29 cellular contexts compared by ENCODE assay signal in genomic region chr15:38312190-38312589, GRCh38.
"Had no signal": no experiment of that assay in that cellular context is flagged by ENCODE, and none has a peak within 500 bp of the region (broad histone marks: within the 10 kb centered on the region; RNA-seq: fewer than 3 reads in every experiment).

No MANE protein-coding gene starts in this region.

- H3K9me3 Mint-ChIP-seq: dendritic cell treated with granulocyte-macrophage colony-stimulating factor and Interleukin-4, amounts not matched to agents 40 ng/mL and 50 ng/mL, for 4 days; natural killer cell; stimulated activated naive CD8-positive, alpha-beta T cell treated with anti-CD3 and anti-CD28 coated beads, Interleukin-15, amount 100 ng/mL, for 72 hours had no signal

- ATAC-seq: heart right ventricle; left ventricle myocardium superior; lower lobe of right lung; natural killer cell; pancreas; sciatic nerve; stimulated activated naive CD8-positive, alpha-beta T cell treated with anti-CD3 and anti-CD28 coated beads, Interleukin-15, amount 100 ng/mL, for 72 hours; upper lobe of right lung had no signal

- H3K27ac ChIP-seq: colonic mucosa, esophagus squamous epithelium, heart right ventricle, lower lobe of right lung, neutrophil, pancreas, suprapubic skin, transverse colon, upper lobe of right lung, uterus had no signal

- H3K27me3 Mint-ChIP-seq: dendritic cell treated with granulocyte-macrophage colony-stimulating factor and Interleukin-4, amounts not matched to agents 40 ng/mL and 50 ng/mL, for 4 days had no signal

- H3K27me3 ChIP-seq: colonic mucosa, esophagus squamous epithelium, heart right ventricle, neutrophil, pancreas, suprapubic skin, transverse colon, upper lobe of right lung, uterus had no signal

- H3K36me3 ChIP-seq: colonic mucosa, lower lobe of right lung, neutrophil, pancreas, suprapubic skin, transverse colon, upper lobe of right lung, uterus had no signal

- H3K4me3 ChIP-seq: colonic mucosa, esophagus squamous epithelium, heart right ventricle, lower lobe of right lung, pancreas, smooth muscle cell, suprapubic skin, transverse colon, upper lobe of right lung, uterus had no signal

- FAIRE-seq: endometrium, keratinocyte, pancreas had no signal

- H3K27ac Mint-ChIP-seq: dendritic cell treated with granulocyte-macrophage colony-stimulating factor and Interleukin-4, amounts not matched to agents 40 ng/mL and 50 ng/mL, for 4 days; natural killer cell; stimulated activated naive CD8-positive, alpha-beta T cell treated with anti-CD3 and anti-CD28 coated beads, Interleukin-15, amount 100 ng/mL, for 72 hours had no signal

- H3K4me1 ChIP-seq: colonic mucosa, esophagus squamous epithelium, pancreas, suprapubic skin, upper lobe of right lung, uterus had no signal

- H3K4me3 Mint-ChIP-seq: dendritic cell treated with granulocyte-macrophage colony-stimulating factor and Interleukin-4, amounts not matched to agents 40 ng/mL and 50 ng/mL, for 4 days; natural killer cell; neural crest cell; stimulated activated naive CD8-positive, alpha-beta T cell treated with anti-CD3 and anti-CD28 coated beads, Interleukin-15, amount 100 ng/mL, for 72 hours had no signal

- H3K36me3 Mint-ChIP-seq: natural killer cell had no signal

- DNase-seq: colonic mucosa; effector memory CD4-positive, alpha-beta T cell; erythroblast; esophagus squamous epithelium; foreskin melanocyte; glutamatergic neuron; heart right ventricle; hippocampal formation; left ventricle myocardium superior; lower lobe of right lung; natural killer cell; pancreas; stimulated activated CD4-positive, alpha-beta T cell treated with anti-CD3 and anti-CD28 coated beads, Interleukin-12 subunit alpha, Interleukin-12 subunit beta, amount 100 ng/mL, for 4 hours; stimulated activated CD4-positive, alpha-beta T cell treated with anti-CD3 and anti-CD28 coated beads, Interleukin-1b, Interleukin-23, amount 100 ng/mL, for 48 hours; stimulated activated CD4-positive, alpha-beta T cell treated with anti-CD3 and anti-CD28 coated beads, Interleukin-4, amount 100 ng/mL, for 1 hour; stimulated activated CD8-positive, alpha-beta memory T cell treated with anti-CD3 and anti-CD28 coated beads, Interleukin-4, amount 100 ng/mL, for 48 hours; stimulated activated naive CD4-positive, alpha-beta T cell; stimulated activated naive CD8-positive, alpha-beta T cell treated with anti-CD3 and anti-CD28 coated beads, Interleukin-15, amount 100 ng/mL, for 72 hours; transverse colon; upper lobe of right lung; uterus had no signal

- H3K4me2 ChIP-seq: smooth muscle cell had no signal

- H3K9me3 ChIP-seq: colonic mucosa, esophagus squamous epithelium, heart right ventricle, lower lobe of right lung, neutrophil, pancreas, suprapubic skin, transverse colon, upper lobe of right lung, uterus had no signal
